ENCODE assay signal across 7 cellular contexts in genomic region chr16:88705076-88705684, GRCh38. TPM values are rescaled to one million over a fixed set of nuclear protein-coding genes. Genes with fewer than 3 reads are reported as not detected.
A peak's percentile ranks its signal among the peaks of the same experiment; 100 is the strongest.
DNase-seq lines count a peak whose midpoint lies in the region; ATAC-seq and TF ChIP-seq lines count a peak whose summit lies in the region.
"Had no signal": no experiment of that assay in that cellular context is flagged by ENCODE, and none has a peak within 500 bp of the region (broad histone marks: within the 10 kb centered on the region; RNA-seq: fewer than 3 reads in every experiment).

No MANE protein-coding gene starts in this region.

- H3K36me3 ChIP-seq in CD8-positive, alpha-beta T cell (ENCODE audit: insufficient read depth, low read length) = peaks cover 3% of the 10 kb centered on the region
- peaks cover 0 to 17% (median 13%) of the 10 kb centered on the region in 4 donors for H3K36me3 ChIP-seq in stomach

- TF ChIP-seq POLR2A in stomach (IDR thresholded peaks at IDR 0.05) = no peak

- H3K36me3 Mint-ChIP-seq in CD8-positive, alpha-beta T cell = peaks cover 14% of the 10 kb centered on the region

- WGBS in stomach, 5 donors = 22 to 31% (median 26%) methylated on average over 9 of the region's 9 CpGs

- H3K9me3 ChIP-seq in CD8-positive, alpha-beta T cell (ENCODE audit: low read length) = no peaks in the 10 kb centered on the region
- no peaks in the 10 kb centered on the region for H3K9me3 ChIP-seq in stomach

- in situ Hi-C loops in ACHN (cut with HindIII; ENCODE audit: low pct_ligation_motif_present, low pct_unique_long_range_greater_than_20kb, low sequenced_read_pairs) = no loop called here

- H3K27ac ChIP-seq in CD8-positive, alpha-beta T cell (ENCODE audit: low read depth, low read length) = peak overlapping the region; percentile 91
- peak overlapping the region; percentile 67 for H3K27ac ChIP-seq in RWPE1
- peak overlapping the region; percentile 79 to 94 (median 86) for H3K27ac ChIP-seq in stomach

- ATAC-seq in CD8-positive, alpha-beta T cell = peak; percentile 10
- ATAC-seq in GM19023 (IDR thresholded peaks at IDR 0.05; ENCODE audit: unreplicated experiment) = no peak

- H3K4me3 Mint-ChIP-seq in CD8-positive, alpha-beta T cell = peak overlapping the region; percentile 90

- H3K9me3 Mint-ChIP-seq in CD8-positive, alpha-beta T cell = no peaks in the 10 kb centered on the region

- H3K4me1 Mint-ChIP-seq in CD8-positive, alpha-beta T cell (ENCODE audit: low read depth) = peaks cover 46% of the 10 kb centered on the region

- CTCF ChIA-PET in CD8-positive, alpha-beta T cell (lab: Charles Lee) = interaction anchor here (0.7 to 6.7 kb wide), 4 partner anchors 9 to 39 kb away, joined by 3 to 54 read pairs (median 8); partner anchors contain the start of gene SNAI3
- CTCF ChIA-PET in RWPE1 (lab: Yijun Ruan, JAX) = interaction anchor here (0.6 kb wide), 1 partner anchor 33 kb away, joined by 5 read pairs; no protein-coding TSS in a partner anchor

- no peaks in the 10 kb centered on the region for H3K27me3 ChIP-seq in CD8-positive, alpha-beta T cell (ENCODE audit: insufficient read depth, low read length)
- H3K27me3 ChIP-seq in stomach = no peaks in the 10 kb centered on the region

- peak overlapping the region; percentile 77 for H3K4me3 ChIP-seq in CD8-positive, alpha-beta T cell (ENCODE audit: low read depth, low read length)
- H3K4me3 ChIP-seq in stomach = peak overlapping the region; percentile 79 to 100 (median 98)

- DNase-seq in CD8-positive, alpha-beta T cell = peak in 3 of 7 experiments; percentile 49 to 78 (median 66)
- DNase-seq in RWPE1 (ENCODE audit: low spot score) = no peak
- DNase-seq in fibroblast of peridontal ligament (ENCODE audit: extremely low read depth) = peak; percentile 35
- no peak for DNase-seq in stomach
- no peak for DNase-seq in ACHN

- peaks cover 36% of the 10 kb centered on the region for H3K4me1 ChIP-seq in CD8-positive, alpha-beta T cell (ENCODE audit: insufficient read depth, low read length)
- peaks cover 28 to 78% (median 64%) of the 10 kb centered on the region in 4 donors for H3K4me1 ChIP-seq in stomach

- no peak for TF ChIP-seq CTCF in CD8-positive, alpha-beta T cell (IDR thresholded peaks at IDR 0.05)
- TF ChIP-seq CTCF in RWPE1 (conservative IDR thresholded peaks at IDR 0.05; ENCODE audit: low read depth) (no peak), stomach (IDR thresholded peaks at IDR 0.05) (no peak)

- H3K27me3 Mint-ChIP-seq in CD8-positive, alpha-beta T cell (ENCODE audit: low read depth) = no peaks in the 10 kb centered on the region

- intact Hi-C loops in CD8-positive, alpha-beta T cell (cut with DNase I, micrococcal nuclease) = loop anchor here in 1 of 2 experiments (10.0 kb wide), 3 partner anchors 410 to 940 kb away; partner anchors contain the start of genes BANP and KLHDC4
- intact Hi-C loops in stomach (cut with DNase I; ENCODE audit: low total_unique reads) = no loop called here

- H3K27ac Mint-ChIP-seq in CD8-positive, alpha-beta T cell = peak overlapping the region; percentile 98

- no peak for TF ChIP-seq EP300 in stomach (IDR thresholded peaks at IDR 0.05)

- POLR2A ChIA-PET in CD8-positive, alpha-beta T cell (lab: Charles Lee) = interaction anchor here (0.9 to 3.3 kb wide), 7 partner anchors 18 to 152 kb away, joined by 3 to 17 read pairs (median 4); partner anchors contain the start of genes CYBA, GALNS, MVD and TRAPPC2L
- POLR2A ChIA-PET in RWPE1 (lab: Yijun Ruan, JAX; ENCODE audit: low non-redundant PET) = no interaction called here

RNA-seq across cellular contexts. Expression of gene RNF166, which starts 1.0 kb away (rescaled TPM):
- total RNA-seq in CD8-positive, alpha-beta T cell = 100 to 1,000 TPM; 371 to 406 TPM
- total RNA-seq in stomach = 10 to 100 TPM in 4 of 5 donors, 1 to 10 TPM in 1; 8.8 to 31.9 (median 14.6) TPM
- polyA plus RNA-seq in stomach = 10 to 100 TPM; 11.5 to 20.6 (median 13.1) TPM

RNA-seq across cellular contexts. Expression of gene CTU2, which starts 1.1 kb away (rescaled TPM):
- total RNA-seq in CD8-positive, alpha-beta T cell = 10 to 100 TPM; 59.5 to 60.4 TPM
- 10 to 100 TPM in 3 of 5 donors, 1 to 10 TPM in 2; 1.8 to 53.3 (median 11.2) TPM for total RNA-seq in stomach
- polyA plus RNA-seq in stomach = 10 to 100 TPM; 13.4 to 21.6 (median 16.1) TPM

RNA-seq across cellular contexts. Expression of gene SNAI3, which starts 18.9 kb away (rescaled TPM):
- 1 to 10 TPM; 3.1 to 3.4 TPM for total RNA-seq in CD8-positive, alpha-beta T cell
- total RNA-seq in stomach = 1 to 10 TPM in 1 of 5 donors, under 1 TPM in 1, not detected in 3; 0.55 to 2.6 TPM
- polyA plus RNA-seq in stomach = 1 to 10 TPM; 1.0 to 4.2 (median 1.5) TPM
- total RNA-seq: NCI-H460 had no signal

RNA-seq across cellular contexts. Expression of gene MVD, which starts 42.3 kb away (rescaled TPM):
- total RNA-seq in CD8-positive, alpha-beta T cell = 100 to 1,000 TPM; 118 to 124 TPM
- 100 to 1,000 TPM in 1 of 5 donors, 10 to 100 TPM in 3, 1 to 10 TPM in 1; 7.1 to 302 (median 32.6) TPM for total RNA-seq in stomach
- 10 to 100 TPM; 56.8 to 73.7 (median 58.8) TPM for polyA plus RNA-seq in stomach

RNA-seq across cellular contexts. Expression of gene CYBA, which starts 54.3 kb away (rescaled TPM):
- total RNA-seq in CD8-positive, alpha-beta T cell = 100 to 1,000 TPM; 312 to 320 TPM
- total RNA-seq in stomach = 100 to 1,000 TPM in 3 of 5 donors, 10 to 100 TPM in 2; 21.0 to 480 (median 175) TPM
- polyA plus RNA-seq in stomach = 100 to 1,000 TPM in 2 of 3 donors, 10 to 100 TPM in 1; 57.1 to 165 (median 159) TPM

Comparison
In these comparisons a context has a peak if more than half of its experiments do, and no peak if none do; other contexts are left out.
1. RNA of gene RNF166, which starts 1.0 kb away (total RNA-seq): 371 to 406 TPM in CD8-positive, alpha-beta T cell; 8.8 to 31.9 TPM in stomach; every median in the first group is over 10 times any median in the second.
2. Peak in every context shown above with its lines, with median percentiles within 50 percentile points of each other: H3K27ac ChIP-seq.